ENCODE assay signal across 3 cellular contexts in the genomic region with DNA sequence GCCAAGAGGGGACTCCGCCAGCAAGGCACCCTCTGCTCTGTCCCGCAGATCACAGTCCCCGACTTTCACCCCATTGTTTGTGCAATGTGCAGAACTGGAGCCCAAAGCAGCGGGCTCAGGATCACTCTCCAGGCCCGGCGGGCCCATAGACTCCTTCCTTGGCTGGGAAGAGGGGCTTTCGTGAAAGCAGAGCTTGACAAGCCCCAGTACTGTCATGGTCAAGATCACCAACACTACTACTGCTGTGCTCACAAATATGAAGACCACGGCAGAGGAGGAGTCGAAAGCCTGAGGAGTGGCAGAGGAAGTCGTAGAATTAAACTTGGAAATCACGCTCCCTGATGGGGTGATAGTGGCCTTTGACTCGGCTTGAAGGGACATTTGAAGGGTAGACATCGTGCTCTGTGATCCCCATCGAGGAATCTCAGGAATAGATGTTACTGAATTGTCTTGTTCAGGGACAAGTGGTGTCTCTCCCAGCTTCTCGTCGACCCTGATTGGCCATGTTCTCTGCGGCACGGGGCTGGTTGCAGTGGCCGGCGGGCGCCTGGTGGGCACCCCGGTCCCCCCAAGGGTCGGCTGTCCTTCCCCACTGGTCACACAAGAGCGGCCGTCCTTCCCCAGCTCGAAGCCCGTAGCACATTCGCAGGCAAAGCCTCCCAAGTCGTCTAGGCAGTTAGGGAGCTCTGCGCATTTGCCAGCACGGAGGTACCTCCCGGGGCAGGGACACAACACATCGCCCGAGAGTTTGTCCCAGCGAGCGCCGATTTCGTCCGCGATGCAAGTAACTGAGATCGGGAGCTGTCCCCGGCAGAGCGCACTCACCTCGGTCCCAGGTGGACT.
A peak's percentile ranks its signal among the peaks of the same experiment; 100 is the strongest.
TF ChIP-seq lines count a peak whose summit lies in the region.

No MANE protein-coding gene starts in this region.

TF ChIP-seq in SK-N-SH treated with all-trans-retinoic acid at 6 μM for 48 hours, 23 proteins besides CTCF, POLR2A, EP300 and RAD21:
- TF ChIP-seq, protein P1, sequence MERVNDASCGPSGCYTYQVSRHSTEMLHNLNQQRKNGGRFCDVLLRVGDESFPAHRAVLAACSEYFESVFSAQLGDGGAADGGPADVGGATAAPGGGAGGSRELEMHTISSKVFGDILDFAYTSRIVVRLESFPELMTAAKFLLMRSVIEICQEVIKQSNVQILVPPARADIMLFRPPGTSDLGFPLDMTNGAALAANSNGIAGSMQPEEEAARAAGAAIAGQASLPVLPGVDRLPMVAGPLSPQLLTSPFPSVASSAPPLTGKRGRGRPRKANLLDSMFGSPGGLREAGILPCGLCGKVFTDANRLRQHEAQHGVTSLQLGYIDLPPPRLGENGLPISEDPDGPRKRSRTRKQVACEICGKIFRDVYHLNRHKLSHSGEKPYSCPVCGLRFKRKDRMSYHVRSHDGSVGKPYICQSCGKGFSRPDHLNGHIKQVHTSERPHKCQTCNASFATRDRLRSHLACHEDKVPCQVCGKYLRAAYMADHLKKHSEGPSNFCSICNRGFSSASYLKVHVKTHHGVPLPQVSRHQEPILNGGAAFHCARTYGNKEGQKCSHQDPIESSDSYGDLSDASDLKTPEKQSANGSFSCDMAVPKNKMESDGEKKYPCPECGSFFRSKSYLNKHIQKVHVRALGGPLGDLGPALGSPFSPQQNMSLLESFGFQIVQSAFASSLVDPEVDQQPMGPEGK (CRISPR knock-in tag; IDR thresholded peaks at IDR 0.05; ENCODE audit: borderline replicate concordance), result no peak
- no peak for TF ChIP-seq GLIS3 (CRISPR knock-in tag; IDR thresholded peaks at IDR 0.05)

TF ChIP-seq in SK-N-SH, 30 proteins besides CTCF, POLR2A, EP300 and RAD21:
- TF ChIP-seq YY1 (IDR thresholded peaks at IDR 0.05; ENCODE audit: low read depth), result no peak
- no peak for TF ChIP-seq FOXJ3 (CRISPR knock-in tag; IDR thresholded peaks at IDR 0.05)
- no peak for TF ChIP-seq TCF12 (IDR thresholded peaks at IDR 0.05)
- no peak for TF ChIP-seq SMC3 (IDR thresholded peaks at IDR 0.05; ENCODE audit: low read depth, low read length)
- TF ChIP-seq GABPA (IDR thresholded peaks at IDR 0.05; ENCODE audit: low read depth), result no peak
- TF ChIP-seq MXI1 (IDR thresholded peaks at IDR 0.05; ENCODE audit: low read depth, low read length), result no peak
- no peak for TF ChIP-seq RFX5 (IDR thresholded peaks at IDR 0.05; ENCODE audit: low read length)
- TF ChIP-seq, protein P2, sequence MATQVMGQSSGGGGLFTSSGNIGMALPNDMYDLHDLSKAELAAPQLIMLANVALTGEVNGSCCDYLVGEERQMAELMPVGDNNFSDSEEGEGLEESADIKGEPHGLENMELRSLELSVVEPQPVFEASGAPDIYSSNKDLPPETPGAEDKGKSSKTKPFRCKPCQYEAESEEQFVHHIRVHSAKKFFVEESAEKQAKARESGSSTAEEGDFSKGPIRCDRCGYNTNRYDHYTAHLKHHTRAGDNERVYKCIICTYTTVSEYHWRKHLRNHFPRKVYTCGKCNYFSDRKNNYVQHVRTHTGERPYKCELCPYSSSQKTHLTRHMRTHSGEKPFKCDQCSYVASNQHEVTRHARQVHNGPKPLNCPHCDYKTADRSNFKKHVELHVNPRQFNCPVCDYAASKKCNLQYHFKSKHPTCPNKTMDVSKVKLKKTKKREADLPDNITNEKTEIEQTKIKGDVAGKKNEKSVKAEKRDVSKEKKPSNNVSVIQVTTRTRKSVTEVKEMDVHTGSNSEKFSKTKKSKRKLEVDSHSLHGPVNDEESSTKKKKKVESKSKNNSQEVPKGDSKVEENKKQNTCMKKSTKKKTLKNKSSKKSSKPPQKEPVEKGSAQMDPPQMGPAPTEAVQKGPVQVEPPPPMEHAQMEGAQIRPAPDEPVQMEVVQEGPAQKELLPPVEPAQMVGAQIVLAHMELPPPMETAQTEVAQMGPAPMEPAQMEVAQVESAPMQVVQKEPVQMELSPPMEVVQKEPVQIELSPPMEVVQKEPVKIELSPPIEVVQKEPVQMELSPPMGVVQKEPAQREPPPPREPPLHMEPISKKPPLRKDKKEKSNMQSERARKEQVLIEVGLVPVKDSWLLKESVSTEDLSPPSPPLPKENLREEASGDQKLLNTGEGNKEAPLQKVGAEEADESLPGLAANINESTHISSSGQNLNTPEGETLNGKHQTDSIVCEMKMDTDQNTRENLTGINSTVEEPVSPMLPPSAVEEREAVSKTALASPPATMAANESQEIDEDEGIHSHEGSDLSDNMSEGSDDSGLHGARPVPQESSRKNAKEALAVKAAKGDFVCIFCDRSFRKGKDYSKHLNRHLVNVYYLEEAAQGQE (IDR thresholded peaks at IDR 0.05; ENCODE audit: low read depth, low read length), result no peak
- TF ChIP-seq MEF2A (IDR thresholded peaks at IDR 0.05; ENCODE audit: borderline replicate concordance, low read depth), result no peak
- TF ChIP-seq ELF1 (IDR thresholded peaks at IDR 0.05), result no peak
- TF ChIP-seq RCOR1 (IDR thresholded peaks at IDR 0.05; ENCODE audit: low read length), result no peak
- no peak for TF ChIP-seq EZH2phosphoT487 (IDR thresholded peaks at IDR 0.05; ENCODE audit: borderline replicate concordance, low read depth)
- TF ChIP-seq RXRA (IDR thresholded peaks at IDR 0.05; ENCODE audit: borderline replicate concordance, low read depth), result no peak
- TF ChIP-seq, protein P3, sequence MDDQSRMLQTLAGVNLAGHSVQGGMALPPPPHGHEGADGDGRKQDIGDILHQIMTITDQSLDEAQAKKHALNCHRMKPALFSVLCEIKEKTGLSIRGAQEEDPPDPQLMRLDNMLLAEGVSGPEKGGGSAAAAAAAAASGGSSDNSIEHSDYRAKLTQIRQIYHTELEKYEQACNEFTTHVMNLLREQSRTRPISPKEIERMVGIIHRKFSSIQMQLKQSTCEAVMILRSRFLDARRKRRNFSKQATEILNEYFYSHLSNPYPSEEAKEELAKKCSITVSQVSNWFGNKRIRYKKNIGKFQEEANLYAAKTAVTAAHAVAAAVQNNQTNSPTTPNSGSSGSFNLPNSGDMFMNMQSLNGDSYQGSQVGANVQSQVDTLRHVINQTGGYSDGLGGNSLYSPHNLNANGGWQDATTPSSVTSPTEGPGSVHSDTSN (IDR thresholded peaks at IDR 0.05), result no peak

TF ChIP-seq in H1, 55 proteins besides CTCF, POLR2A, EP300 and RAD21:
- TF ChIP-seq EZH2 (IDR thresholded peaks at IDR 0.05; ENCODE audit: low read depth, low read length, severe bottlenecking) (peak; percentile 96), NRF1 (IDR thresholded peaks at IDR 0.05; ENCODE audit: low read depth, low read length) (no peak), SUZ12 (IDR thresholded peaks at IDR 0.05; ENCODE audit: low read length) (peak; percentile 97)
